Comparison of ENCODE assay signal across 19 cellular contexts in the genomic region with DNA sequence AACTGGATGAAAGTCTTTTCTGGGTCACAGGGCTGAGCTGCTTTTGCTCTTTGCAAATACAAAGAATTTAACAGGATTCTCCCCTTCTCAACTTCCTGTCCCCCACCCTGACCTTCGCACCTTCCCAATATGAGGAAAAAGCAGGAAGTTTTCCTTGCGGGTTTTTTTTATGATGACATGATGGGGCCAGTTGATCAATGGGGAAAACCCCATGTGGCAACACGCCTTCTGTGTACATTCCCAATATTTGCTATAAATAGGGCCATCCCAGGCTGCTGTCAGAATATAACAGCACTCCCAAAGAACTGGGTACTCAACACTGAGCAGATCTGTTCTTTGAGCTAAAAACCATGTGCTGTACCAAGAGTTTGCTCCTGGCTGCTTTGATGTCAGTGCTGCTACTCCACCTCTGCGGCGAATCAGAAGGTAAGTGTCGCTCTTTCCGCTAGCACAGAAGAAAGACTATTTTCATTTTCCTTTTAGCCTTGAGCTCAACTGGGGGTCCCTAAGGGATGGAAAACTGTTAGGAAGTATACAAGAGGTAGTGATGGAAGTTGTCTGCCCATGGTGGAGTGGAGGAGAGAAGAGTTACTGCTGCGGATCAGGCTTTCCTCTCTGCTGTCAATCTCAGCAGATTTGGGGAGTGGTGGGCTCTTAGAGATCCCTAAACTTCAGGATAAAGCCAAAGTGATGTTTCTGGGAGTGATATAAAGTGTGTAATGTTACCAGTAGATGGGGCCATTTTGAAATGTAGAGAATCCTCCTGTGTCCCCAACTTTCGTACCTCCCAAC. TPM values are rescaled to one million over a fixed set of nuclear protein-coding genes. Genes with fewer than 3 reads are reported as not detected.
A peak's percentile ranks its signal among the peaks of the same experiment; 100 is the strongest.
DNase-seq lines count a peak whose midpoint lies in the region; ATAC-seq, FAIRE-seq and TF ChIP-seq lines count a peak whose summit lies in the region.
"Had no signal": no experiment of that assay in that cellular context is flagged by ENCODE, and none has a peak within 500 bp of the region (broad histone marks: within the 10 kb centered on the region; RNA-seq: fewer than 3 reads in every experiment).

TSS of gene CCL20 (plus strand) at position 281 of the 792 bp plus-strand sequence. CDS start at position 351, 70 bp downstream.

- FAIRE-seq in GM12892 (lab: Jason Lieb, UNC): no peak
- FAIRE-seq: GM18507 had no signal

- ATAC-seq in GM23338 (peak; percentile 28; the same call in 1 of the 3 replicates), left colon (peak; percentile 68), GM21529 (IDR thresholded peaks at IDR 0.05; ENCODE audit: unreplicated experiment) (no peak)
- ATAC-seq: right cardiac atrium had no signal

- H2AFZ ChIP-seq in GM23338: peak within 1 kb of the TSS; percentile 19; the same call in 1 of the 2 replicates

- H3K27ac ChIP-seq in A673 (ENCODE audit: low read depth, low read length, poor library complexity, severe bottlenecking) (no peak within 1 kb of the TSS), GM23338 (ENCODE audit: low read depth) (no peak within 1 kb of the TSS), right atrium auricular region (no peak within 1 kb of the TSS)
- H3K27ac ChIP-seq: esophagus muscularis mucosa, thoracic aorta had no signal

- H3K9me3 Mint-ChIP-seq in GM23338: no peaks in the 10 kb centered on the region
- H3K9me3 Mint-ChIP-seq in activated T-helper 2 cell treated with anti-CD3 and anti-CD28 coated beads, Interferon-gamma antibody, Interleukin-2, Interleukin-4, amounts not matched to agents 10 μg/mL and 5 μg/mL and 100 μg/mL, durations not matched to agents 14 hours and 24 hours and 36 hours: no peaks in the 10 kb centered on the region

- peaks cover 19% of the 10 kb centered on the region for H3K4me1 Mint-ChIP-seq in GM23338
- H3K4me1 Mint-ChIP-seq in activated T-helper 2 cell treated with anti-CD3 and anti-CD28 coated beads, Interferon-gamma antibody, Interleukin-2, Interleukin-4, amounts not matched to agents 10 μg/mL and 5 μg/mL and 100 μg/mL, durations not matched to agents 14 hours and 24 hours and 36 hours (ENCODE audit: low read depth): peaks cover 15% of the 10 kb centered on the region

- H3K27me3 Mint-ChIP-seq in GM23338 (ENCODE audit: insufficient read depth, low read depth, poor library complexity): peaks cover 2% of the 10 kb centered on the region
- H3K27me3 Mint-ChIP-seq in activated T-helper 2 cell treated with anti-CD3 and anti-CD28 coated beads, Interferon-gamma antibody, Interleukin-2, Interleukin-4, amounts not matched to agents 10 μg/mL and 5 μg/mL and 100 μg/mL, durations not matched to agents 14 hours and 24 hours and 36 hours (ENCODE audit: low read depth): no peaks in the 10 kb centered on the region

- no peak within 1 kb of the TSS for H3K4me3 ChIP-seq in A673 (ENCODE audit: low read depth, low read length, poor library complexity, severe bottlenecking)
- no peak within 1 kb of the TSS for H3K4me3 ChIP-seq in GM23338
- no peak within 1 kb of the TSS for H3K4me3 ChIP-seq in right atrium auricular region
- H3K4me3 ChIP-seq: esophagus muscularis mucosa, thoracic aorta had no signal

- no peak within 1 kb of the TSS for H3K27ac Mint-ChIP-seq in GM23338
- H3K27ac Mint-ChIP-seq in activated T-helper 2 cell treated with anti-CD3 and anti-CD28 coated beads, Interferon-gamma antibody, Interleukin-2, Interleukin-4, amounts not matched to agents 10 μg/mL and 5 μg/mL and 100 μg/mL, durations not matched to agents 14 hours and 24 hours and 36 hours: no peak within 1 kb of the TSS
- H3K27ac Mint-ChIP-seq: mesothelial cell of epicardium had no signal

- peaks cover 19% of the 10 kb centered on the region for H3K4me1 ChIP-seq in A673 (ENCODE audit: insufficient read depth, low read length, poor library complexity, severe bottlenecking)
- H3K4me1 ChIP-seq in GM23338 (ENCODE audit: insufficient read depth): peaks cover 17% of the 10 kb centered on the region; the same call in 1 of the 2 replicates
- peaks cover 0 to 12% of the 10 kb centered on the region in 2 donors for H3K4me1 ChIP-seq in right atrium auricular region

- POLR2A ChIA-PET in A673 (lab: Charles Lee; ENCODE audit: low non-redundant PET): no interaction called here

- H4K20me1 ChIP-seq in GM23338 (replicated peaks; ENCODE audit: insufficient read depth): no peaks in the 10 kb centered on the region

- CTCF ChIA-PET in A673 (lab: Charles Lee): no interaction called here

- no peak for TF ChIP-seq POLR2A in GM12892 (IDR thresholded peaks at IDR 0.05; ENCODE audit: low read depth, low read length)

- H3F3A ChIP-seq in GM23338 (replicated peaks; ENCODE audit: low read depth): no peaks in the 10 kb centered on the region

- H3K27me3 ChIP-seq in A673 (replicated peaks; ENCODE audit: insufficient read depth, low read depth, low read length, poor library complexity) (no peaks in the 10 kb centered on the region), GM23338 (ENCODE audit: insufficient read depth) (no peaks in the 10 kb centered on the region), right atrium auricular region (no peaks in the 10 kb centered on the region)

- H3K9me3 ChIP-seq in A673 (ENCODE audit: low read depth, low read length, poor library complexity, severe bottlenecking): no peaks in the 10 kb centered on the region
- H3K9me3 ChIP-seq in right atrium auricular region: no peaks in the 10 kb centered on the region
- H3K9me3 ChIP-seq: esophagus muscularis mucosa, thoracic aorta had no signal

- H3K9me2 ChIP-seq in GM23338 (ENCODE audit: insufficient read depth): peaks cover 6% of the 10 kb centered on the region; the same call in 1 of the 2 replicates

- DNase-seq in A673 (ENCODE audit: low spot score) (no peak), GM23338 (ENCODE audit: low spot score) (peak; percentile 19), left colon (peak; percentile 36 to 59), GM12892 (ENCODE audit: insufficient read length) (no peak), right atrium auricular region (ENCODE audit: low spot score) (no peak)
- DNase-seq in activated T-helper 2 cell treated with anti-CD3 and anti-CD28 coated beads, Interferon-gamma antibody, Interleukin-2, Interleukin-4, amounts not matched to agents 10 μg/mL and 5 μg/mL and 100 μg/mL, durations not matched to agents 14 hours and 24 hours and 36 hours (ENCODE audit: low spot score): no peak
- no peak for DNase-seq in stimulated activated CD8-positive, alpha-beta memory T cell treated with anti-CD3 and anti-CD28 coated beads, Interleukin-4, amount 100 ng/mL, for 48 hours
- DNase-seq: activated CD4-positive, alpha-beta T cell treated with anti-CD3 and anti-CD28 coated beads, Interleukin-2, amount 50 U/mL, for 4 hours; activated gamma-delta T cell; AML-193; MM.1S; NCI-H187 treated with DMSO at 0.1 percent for 48 hours; NCI-H526 treated with DMSO at 0.1 percent for 48 hours; right cardiac atrium had no signal

- H3K36me3 ChIP-seq in A673 (ENCODE audit: insufficient read depth, low read length, poor library complexity, severe bottlenecking): no peaks in the 10 kb centered on the region
- H3K36me3 ChIP-seq in GM23338 (ENCODE audit: insufficient read depth): no peaks in the 10 kb centered on the region
- H3K36me3 ChIP-seq in right atrium auricular region: no peaks in the 10 kb centered on the region
- H3K36me3 ChIP-seq: esophagus muscularis mucosa, thoracic aorta had no signal

- H3K4me2 ChIP-seq in GM23338: no peak within 1 kb of the TSS

- TF ChIP-seq CTCF in A673 (conservative IDR thresholded peaks at IDR 0.05; ENCODE audit: low read depth, low read length): 0 out of 2 replicates have a peak, but pooled peaks have one; percentile 20
- TF ChIP-seq CTCF in GM23338 (conservative IDR thresholded peaks at IDR 0.05; ENCODE audit: low read depth in 2 of 2): peak; percentile 20 to 32; a peak in 1 of 4 replicates
- no peak for TF ChIP-seq CTCF in right atrium auricular region (IDR thresholded peaks at IDR 0.05)

- intact Hi-C loops in A673 (cut with micrococcal nuclease; ENCODE audit: unreplicated experiment): no loop called here
- intact Hi-C loops in activated T-helper 2 cell treated with anti-CD3 and anti-CD28 coated beads, Interferon-gamma antibody, Interleukin-2, Interleukin-4, amounts not matched to agents 10 μg/mL and 5 μg/mL and 100 μg/mL, durations not matched to agents 14 hours and 24 hours and 36 hours (cut with micrococcal nuclease): no loop called here
- intact Hi-C loops in left colon (cut with DNase I, micrococcal nuclease): no loop called here

- no peak within 1 kb of the TSS for H3K4me3 Mint-ChIP-seq in GM23338
- peak within 1 kb of the TSS; percentile 11 for H3K4me3 Mint-ChIP-seq in activated T-helper 2 cell treated with anti-CD3 and anti-CD28 coated beads, Interferon-gamma antibody, Interleukin-2, Interleukin-4, amounts not matched to agents 10 μg/mL and 5 μg/mL and 100 μg/mL, durations not matched to agents 14 hours and 24 hours and 36 hours (ENCODE audit: low read depth)
- H3K4me3 Mint-ChIP-seq: mesothelial cell of epicardium had no signal

- H3K79me2 ChIP-seq in GM23338 (replicated peaks; ENCODE audit: insufficient read depth): no peaks in the 10 kb centered on the region

- no TSS peak for BruUV-seq in A673 (replicated peaks; lab: Mats Ljungman, UMichigan)

- no peaks in the 10 kb centered on the region for H3K36me3 Mint-ChIP-seq in GM23338 (ENCODE audit: low read depth)
- H3K36me3 Mint-ChIP-seq in activated T-helper 2 cell treated with anti-CD3 and anti-CD28 coated beads, Interferon-gamma antibody, Interleukin-2, Interleukin-4, amounts not matched to agents 10 μg/mL and 5 μg/mL and 100 μg/mL, durations not matched to agents 14 hours and 24 hours and 36 hours (ENCODE audit: low read depth): no peaks in the 10 kb centered on the region
- H3K36me3 Mint-ChIP-seq: mesothelial cell of epicardium had no signal

RNA-seq across cellular contexts. Expression of gene CCL20, which starts in this region (rescaled TPM):
- total RNA-seq in A673 (2021) (not detected in 2 replicates), left colon (10 to 100 TPM; 13.6 to 29.9 TPM), right atrium auricular region (not detected)
- not detected in 2 replicates for total RNA-seq in GM23338 (2014; rRNA removed; shearing (Covaris generic))
- not detected in 2 replicates for polyA plus RNA-seq in GM23338 (2016; fragmentation: Nextera tagmentation; extraction: Ambion mirVana)
- total RNA-seq in activated T-helper 2 cell treated with anti-CD3 and anti-CD28 coated beads, Interferon-gamma antibody, Interleukin-2, Interleukin-4, amounts not matched to agents 10 μg/mL and 5 μg/mL and 100 μg/mL, durations not matched to agents 14 hours and 24 hours and 36 hours: 1.4 and 2.0 TPM in 2 replicates
- 6.3 TPM for polyA plus RNA-seq in GM12892 (2012; ENCODE audit: missing spikeins)
- total RNA-seq: right cardiac atrium had no signal
- polyA plus RNA-seq: right cardiac atrium had no signal

Comparison
In these comparisons a context has a peak if more than half of its experiments do, and no peak if none do; other contexts are left out.
1. Peak in DNase-seq and ATAC-seq in GM23338; RNA of the gene not detected or under 1 TPM.
2. DNase-seq: peak in left colon (2 of 2); none in A673 (single experiment), activated T-helper 2 cell treated with anti-CD3 and anti-CD28 coated beads, Interferon-gamma antibody, Interleukin-2, Interleukin-4, amounts not matched to agents 10 μg/mL and 5 μg/mL and 100 μg/mL, durations not matched to agents 14 hours and 24 hours and 36 hours (single experiment), GM12892 (single experiment), stimulated activated CD8-positive, alpha-beta memory T cell treated with anti-CD3 and anti-CD28 coated beads, Interleukin-4, amount 100 ng/mL, for 48 hours (single experiment) and right atrium auricular region (single experiment).
3. CTCF ChIP-seq: peak in A673 (single experiment) and GM23338 (2 of 2); none in right atrium auricular region (0 of 2).